In genomic region chr2:56337342-56337741, GRCh38 we compare ENCODE assay signal across 3 cellular contexts.
TF ChIP-seq lines count a peak whose summit lies in the region.

No MANE protein-coding gene starts in this region.

TF ChIP-seq in SK-N-SH, 30 proteins besides CTCF, POLR2A, EP300 and RAD21 (continued from another document):
- TF ChIP-seq REST (IDR thresholded peaks at IDR 0.05; ENCODE audit: low read depth, low read length) (no peak), GATA2 (CRISPR knock-in tag; IDR thresholded peaks at IDR 0.05) (no peak), FOXJ3 (CRISPR knock-in tag; IDR thresholded peaks at IDR 0.05) (no peak), RFX5 (IDR thresholded peaks at IDR 0.05; ENCODE audit: low read length) (no peak), NFIC (IDR thresholded peaks at IDR 0.05; ENCODE audit: borderline replicate concordance) (peak; percentile 70), EZH2phosphoT487 (IDR thresholded peaks at IDR 0.05; ENCODE audit: borderline replicate concordance, low read depth) (no peak), TAF1 (IDR thresholded peaks at IDR 0.05; ENCODE audit: borderline replicate concordance, low read depth, low read length) (no peak), MEF2A (IDR thresholded peaks at IDR 0.05; ENCODE audit: borderline replicate concordance, low read depth) (no peak), FOSL2 (IDR thresholded peaks at IDR 0.05; ENCODE audit: borderline replicate concordance, low read depth) (no peak), CHD2 (IDR thresholded peaks at IDR 0.05; ENCODE audit: low read length, partially characterized antibody) (no peak), MXI1 (IDR thresholded peaks at IDR 0.05; ENCODE audit: low read depth, low read length) (no peak)

TF ChIP-seq in SK-N-SH treated with all-trans-retinoic acid at 6 μM for 48 hours, 23 proteins besides CTCF, POLR2A, EP300 and RAD21 (continued from another document):
- TF ChIP-seq PATZ1 (CRISPR knock-in tag; IDR thresholded peaks at IDR 0.05; ENCODE audit: borderline replicate concordance) (no peak), ZNF565 (CRISPR knock-in tag; conservative IDR thresholded peaks at IDR 0.05; ENCODE audit: low read depth) (no peak)

TF ChIP-seq in WTC11, 78 proteins besides CTCF, POLR2A, EP300 and RAD21 (continued from another document):
- TF ChIP-seq ATF2 (CRISPR knock-in tag; IDR thresholded peaks at IDR 0.05; ENCODE audit: borderline replicate concordance, low read depth) (no peak), E2F5 (CRISPR knock-in tag; IDR thresholded peaks at IDR 0.05) (no peak), ZNF532 (CRISPR knock-in tag; IDR thresholded peaks at IDR 0.05; ENCODE audit: borderline replicate concordance) (no peak)
TF ChIP-seq in WTC11: peak in this region for 0.
